ENCODE assay signal across 11 cellular contexts in genomic region chr11:2379471-2380174, GRCh38. TPM values are rescaled to one million over a fixed set of nuclear protein-coding genes. Genes with fewer than 3 reads are reported as not detected.
DNase-seq lines count a peak whose midpoint lies in the region; ATAC-seq, FAIRE-seq and TF ChIP-seq lines count a peak whose summit lies in the region.
"Had no signal": no experiment of that assay in that cellular context is flagged by ENCODE, and none has a peak within 500 bp of the region (broad histone marks: within the 10 kb centered on the region; RNA-seq: fewer than 3 reads in every experiment).

No MANE protein-coding gene starts in this region.

- H3F3A ChIP-seq in Loucy (ENCODE audit: low read depth), result no peaks in the 10 kb centered on the region

- H3K79me1 ChIP-seq in H1 (ENCODE audit: low read depth, low read length), result peaks cover 18% of the 10 kb centered on the region

- H2BK12ac ChIP-seq in H1 (ENCODE audit: low read depth, low read length), result 0 out of 2 replicates have a peak overlapping the region, but pooled peaks have one; percentile 27

- H3K18ac ChIP-seq in H1 (ENCODE audit: extremely low read depth, low read length), result no peak overlapping the region

- no peaks in the 10 kb centered on the region for H3K27me3 Mint-ChIP-seq in naive thymus-derived CD8-positive, alpha-beta T cell
- H3K27me3 Mint-ChIP-seq in Caco-2 (ENCODE audit: insufficient read depth, unreplicated experiment), result no peaks in the 10 kb centered on the region

- no peak overlapping the region for H4K5ac ChIP-seq in H1 (ENCODE audit: insufficient read length, low read depth, low read length)

- H3K4me3 Mint-ChIP-seq in naive thymus-derived CD8-positive, alpha-beta T cell, result peak overlapping the region in 7 of 10 donors; percentile 18 to 87 (median 41)
- H3K4me3 Mint-ChIP-seq in Caco-2 (ENCODE audit: unreplicated experiment), result no peak overlapping the region

- FAIRE-seq in A549 (lab: Jason Lieb, UNC), result no peak
- no peak for FAIRE-seq in H1 (lab: Jason Lieb, UNC)

- H3K36me3 Mint-ChIP-seq in naive thymus-derived CD8-positive, alpha-beta T cell, result peaks cover 0 to 4% (median 2%) of the 10 kb centered on the region in 3 donors
- peaks cover 37% of the 10 kb centered on the region for H3K36me3 Mint-ChIP-seq in Caco-2 (ENCODE audit: insufficient read depth, unreplicated experiment)

- H2AFZ ChIP-seq in Loucy (ENCODE audit: low read length) (no peak overlapping the region), H1 (ENCODE audit: low read length) (no peak overlapping the region)

- peaks cover 18 to 58% (median 56%) of the 10 kb centered on the region in 4 donors for H3K4me1 Mint-ChIP-seq in naive thymus-derived CD8-positive, alpha-beta T cell
- H3K4me1 Mint-ChIP-seq in Caco-2 (ENCODE audit: low read depth, unreplicated experiment), result peaks cover 7% of the 10 kb centered on the region

- H3K4me2 ChIP-seq in A549 (peak overlapping the region; percentile 91; the same call in 2 of the 3 replicates), Loucy (ENCODE audit: low read depth, low read length, poor library complexity, severe bottlenecking) (peak overlapping the region; percentile 65), H1 (ENCODE audit: insufficient read depth in 1 of 2, low read depth in 2 of 2, low read length in 2 of 2) (no peak overlapping the region; a peak in 1 of 4 replicates)

- ATAC-seq in A549 (no peak), HG02759 (IDR thresholded peaks at IDR 0.05; ENCODE audit: unreplicated experiment) (no peak)
- no peak for ATAC-seq in naive thymus-derived CD8-positive, alpha-beta T cell

- H3K36me3 ChIP-seq in Loucy (ENCODE audit: insufficient read depth, low read length) (no peaks in the 10 kb centered on the region), H1 (ENCODE audit: control insufficient read depth in 2 of 4, insufficient read depth in 4 of 4, low read length in 3 of 4) (no peaks in the 10 kb centered on the region), Caco-2 (ENCODE audit: control insufficient read depth, insufficient read depth, low read length) (no peaks in the 10 kb centered on the region; the same call in 1 of the 2 replicates), A673 (ENCODE audit: insufficient read depth, low read length, poor library complexity, severe bottlenecking) (no peaks in the 10 kb centered on the region)

- peaks cover 11% of the 10 kb centered on the region; the same call in 1 of the 2 replicates for H3K23me2 ChIP-seq in H1 (ENCODE audit: low read depth, low read length)

- H2BK120ac ChIP-seq in H1 (replicated peaks; ENCODE audit: low read depth, low read length), result no peak overlapping the region

- peak overlapping the region in 2 of 10 donors; percentile 20 to 38 for H3K27ac Mint-ChIP-seq in naive thymus-derived CD8-positive, alpha-beta T cell
- no peak overlapping the region for H3K27ac Mint-ChIP-seq in Caco-2 (ENCODE audit: unreplicated experiment)

- no peak overlapping the region for H4K91ac ChIP-seq in H1 (replicated peaks; ENCODE audit: insufficient read length, low read length)

- H3K4me3 ChIP-seq in A549 (no peak overlapping the region), Loucy (ENCODE audit: low read length, poor library complexity, severe bottlenecking) (peak overlapping the region; percentile 54), H1 (ENCODE audit: extremely low read depth in 1 of 4, insufficient read depth in 2 of 4, low read depth in 3 of 4, low read length in 4 of 4) (no peak overlapping the region), Caco-2 (ENCODE audit: low read depth, low read length) (no peak overlapping the region), A673 (ENCODE audit: low read depth, low read length, poor library complexity, severe bottlenecking) (no peak overlapping the region)

- TF ChIP-seq POLR2A in A549 (IDR thresholded peaks at IDR 0.05; ENCODE audit: low read length) (no peak), H1 (IDR thresholded peaks at IDR 0.05; ENCODE audit: control extremely low read depth in 1 of 2, low read depth in 2 of 2, low read length in 2 of 2) (no peak)

- DNase-seq in A549 (ENCODE audit: low read depth in 1 of 2, low spot score in 1 of 2) (no peak), H1 (ENCODE audit: low read depth in 1 of 2, low spot score in 2 of 2) (no peak), A172 (ENCODE audit: low spot score) (no peak), Caco-2 (no peak), A673 (ENCODE audit: low spot score) (no peak)
- DNase-seq in naive thymus-derived CD8-positive, alpha-beta T cell, result no peak
- DNase-seq: EL, GOT3, NCI-H1436 treated with DMSO at 0.1 percent for 48 hours had no signal

- H2BK20ac ChIP-seq in H1 (ENCODE audit: low read length), result no peak overlapping the region

- TF ChIP-seq EP300 in A549 (IDR thresholded peaks at IDR 0.05) (no peak), H1 (IDR thresholded peaks at IDR 0.05; ENCODE audit: borderline replicate concordance in 1 of 2, low read depth in 2 of 2, low read length in 2 of 2) (no peak)

- H2AK5ac ChIP-seq in H1 (ENCODE audit: low read depth, low read length), result 0 out of 2 replicates have a peak overlapping the region, but pooled peaks have one; percentile 39

- H4K8ac ChIP-seq in H1 (ENCODE audit: extremely low read depth, insufficient read depth, low read length), result no peak overlapping the region

- POLR2A ChIA-PET in A549 (lab: Yijun Ruan, JAX), result no interaction called here
- POLR2A ChIA-PET in H1 (lab: Charles Lee; ENCODE audit: partially characterized antibody), result interaction anchor here (0.7 kb wide), 1 partner anchor 24 kb away, joined by 3 read pairs; no protein-coding TSS in a partner anchor
- POLR2A ChIA-PET in naive thymus-derived CD8-positive, alpha-beta T cell (lab: Charles Lee), result no interaction called here
- POLR2A ChIA-PET in Caco-2 (lab: Charles Lee), result no interaction called here
- POLR2A ChIA-PET in A673 (lab: Charles Lee; ENCODE audit: low non-redundant PET), result no interaction called here

- no peak overlapping the region for H3K4ac ChIP-seq in H1 (replicated peaks; ENCODE audit: insufficient read length, low read depth, low read length)

- H3K4me1 ChIP-seq in A549 (peaks cover 52% of the 10 kb centered on the region), Loucy (ENCODE audit: insufficient read depth, low read length, poor library complexity, severe bottlenecking) (peaks cover 42% of the 10 kb centered on the region), H1 (replicated peaks in 1 of 4; ENCODE audit: control insufficient read depth in 3 of 4, insufficient read depth in 4 of 4, low read length in 3 of 4) (peaks cover 0 to 19% (median 8%) of the 10 kb centered on the region in 4 experiments; a peak in 6 of 7 replicates), Caco-2 (peaks cover 20% of the 10 kb centered on the region), A673 (ENCODE audit: insufficient read depth, low read length, poor library complexity, severe bottlenecking) (peaks cover 6% of the 10 kb centered on the region)

- H3K27ac ChIP-seq in A549 (0 out of 6 replicates have a peak overlapping the region, but pooled peaks of 1 of the 2 experiments have one; percentile 98), H1 (ENCODE audit: low read depth, low read length) (no peak overlapping the region; the same call in 1 of the 2 replicates), A673 (ENCODE audit: low read depth, low read length, poor library complexity, severe bottlenecking) (no peak overlapping the region)

- TF ChIP-seq RAD21 in A549 (conservative IDR thresholded peaks at IDR 0.05 in 1 of 2, IDR thresholded peaks at IDR 0.05 in 1 of 2) (no peak), H1 (IDR thresholded peaks at IDR 0.05 in 1 of 2, conservative IDR thresholded peaks at IDR 0.05 in 1 of 2; ENCODE audit: low read depth in 2 of 2, low read length in 2 of 2) (no peak)

- 93% methylated on average over 9 of the region's 11 CpGs for WGBS in A549 (ENCODE audit: missing lambda C conversion rate)
- 88% methylated on average over 10 of the region's 11 CpGs; no CpG with 5 or more reads in 1 of the 2 experiments for WGBS in H1 (ENCODE audit: extremely low coverage in 1 of 2, insufficient coverage in 1 of 2, insufficient read length in 1 of 2, insufficient replicate concordance in 2 of 2, low coverage in 1 of 2, low lambda C conversion rate in 2 of 2, missing lambda C conversion rate in 1 of 2), 2 experiments

- H3K14ac ChIP-seq in H1 (ENCODE audit: insufficient read length), result no peak overlapping the region

- H2BK15ac ChIP-seq in H1 (ENCODE audit: low read length), result no peak overlapping the region

- H2BK5ac ChIP-seq in H1 (ENCODE audit: low read depth, low read length), result peak overlapping the region; percentile 60; the same call in 1 of the 2 replicates

- BruUV-seq in Caco-2 (replicated peaks; lab: Mats Ljungman, UMichigan), result no TSS peak
- BruUV-seq in A673 (replicated peaks; lab: Mats Ljungman, UMichigan), result no TSS peak

- H4K20me1 ChIP-seq in Loucy (ENCODE audit: insufficient read depth, low read length, poor library complexity, severe bottlenecking) (peaks cover 69% of the 10 kb centered on the region), H1 (replicated peaks in 1 of 2; ENCODE audit: control insufficient read depth in 1 of 2, insufficient read depth in 2 of 2, low read length in 2 of 2) (peaks cover 30 to 55% of the 10 kb centered on the region in 2 experiments)

- H3K9me3 Mint-ChIP-seq in naive thymus-derived CD8-positive, alpha-beta T cell, result no peaks in the 10 kb centered on the region
- no peaks in the 10 kb centered on the region for H3K9me3 Mint-ChIP-seq in Caco-2 (ENCODE audit: unreplicated experiment)

- TF ChIP-seq CTCF in A549 (IDR thresholded peaks at IDR 0.05) (no peak), Loucy (conservative IDR thresholded peaks at IDR 0.05; ENCODE audit: low read length) (no peak), H1 (IDR thresholded peaks at IDR 0.05; ENCODE audit: control extremely low read depth in 1 of 3, insufficient read depth in 1 of 3, low read depth in 1 of 3, low read length in 3 of 3) (no peak), Caco-2 (IDR thresholded peaks at IDR 0.05; ENCODE audit: insufficient read depth in 1 of 2, low read depth in 1 of 2, low read length in 1 of 2, severe bottlenecking in 1 of 2, unreplicated experiment in 1 of 2) (no peak), A673 (conservative IDR thresholded peaks at IDR 0.05; ENCODE audit: low read depth, low read length) (no peak)

- H3K9ac ChIP-seq in Loucy (ENCODE audit: low read depth, low read length, poor library complexity, severe bottlenecking) (peak overlapping the region; percentile 16), H1 (replicated peaks in 1 of 4; ENCODE audit: extremely low read depth in 1 of 4, low read depth in 3 of 4, low read length in 3 of 4) (no peak overlapping the region)

- intact Hi-C loops in Caco-2 (cut with micrococcal nuclease; ENCODE audit: unreplicated experiment), result no loop called here
- intact Hi-C loops in A673 (cut with micrococcal nuclease; ENCODE audit: unreplicated experiment), result no loop called here

- H3K27me3 ChIP-seq in Loucy (ENCODE audit: insufficient read depth, low read length, poor library complexity, severe bottlenecking) (no peaks in the 10 kb centered on the region), H1 (replicated peaks in 1 of 4; ENCODE audit: control insufficient read depth in 3 of 4, extremely low read depth in 1 of 4, insufficient read depth in 3 of 4, low read length in 3 of 4) (peaks cover 0 to 2% (median 0%) of the 10 kb centered on the region in 4 experiments; a peak in 1 of 7 replicates), Caco-2 (replicated peaks; ENCODE audit: control insufficient read depth, insufficient read depth, low read length) (no peaks in the 10 kb centered on the region), A673 (replicated peaks; ENCODE audit: insufficient read depth, low read depth, low read length, poor library complexity) (no peaks in the 10 kb centered on the region)

- H3K9me2 ChIP-seq in Loucy (replicated peaks; ENCODE audit: low read depth, low read length), result no peaks in the 10 kb centered on the region

- no peak overlapping the region for H3K23ac ChIP-seq in H1 (ENCODE audit: insufficient read length)

- no peaks in the 10 kb centered on the region for H3K9me3 ChIP-seq in A549
- H3K9me3 ChIP-seq in Loucy (ENCODE audit: insufficient read depth, low read depth, low read length), result no peaks in the 10 kb centered on the region
- no peaks in the 10 kb centered on the region for H3K9me3 ChIP-seq in H1 (ENCODE audit: insufficient read depth in 2 of 2, low read depth in 1 of 2, low read length in 1 of 2)
- H3K9me3 ChIP-seq in Caco-2, result no peaks in the 10 kb centered on the region
- H3K9me3 ChIP-seq in A673 (ENCODE audit: low read depth, low read length, poor library complexity, severe bottlenecking), result no peaks in the 10 kb centered on the region

- H3K79me2 ChIP-seq in Loucy (ENCODE audit: insufficient read depth, low read length) (peaks cover 70% of the 10 kb centered on the region), H1 (ENCODE audit: control insufficient read depth in 1 of 2, insufficient read depth in 2 of 2, low read length in 2 of 2) (peaks cover 20 to 62% of the 10 kb centered on the region in 2 experiments; a peak in 3 of 4 replicates)

- CTCF ChIA-PET in A549 (lab: Yijun Ruan, JAX) (interaction anchor here (1.3 to 3.8 kb wide), 2 partner anchors 20 to 41 kb away, joined by 4 to 19 read pairs; partner anchors contain the start of gene TSSC4), H1 (lab: Charles Lee; ENCODE audit: partially characterized antibody) (no interaction called here), Caco-2 (lab: Charles Lee) (no interaction called here), A673 (lab: Charles Lee) (no interaction called here)

- H3K56ac ChIP-seq in H1 (replicated peaks; ENCODE audit: insufficient read length, low read depth, low read length), result no peak overlapping the region

RNA-seq across cellular contexts. Expression of gene CD81, which starts 2.5 kb away (rescaled TPM):
- polyA plus RNA-seq in A549 (2011; rRNA removed) (125 and 160 TPM in 2 replicates), A549 (2017; fragmentation: RNase III; extraction: RNeasy Plus Mini Kit Qiagen cat#74134 plus additional on column Dnase treatment) (247 to 256 TPM (median 251 TPM) in 3 replicates), H1 (2011; rRNA removed) (309 and 386 TPM in 2 replicates)
- polyA plus RNA-seq in A549 (2012; cell fraction: cytosol; rRNA removed), result 315 and 426 TPM in 2 replicates
- polyA plus RNA-seq in A549 (2012; cell fraction: nucleus; rRNA removed), result 579 and 616 TPM in 2 replicates
- 300 and 345 TPM in 2 replicates for polyA minus RNA-seq in A549 (2011; rRNA and poly(A)+ RNA removed)
- total RNA-seq in H1 (2021; fragmentation: NEBNext Ultra II Directional; extraction: Animal tissue kit (Norgen Biotek cat#: 25700)), result 238 and 240 TPM in 2 replicates
- polyA plus RNA-seq in H1 (2011; cell fraction: cytosol; rRNA removed), result 189 TPM
- 205 TPM for polyA plus RNA-seq in H1 (2011; cell fraction: nucleus; rRNA removed)
- polyA plus RNA-seq in H1 (2012, experiment 1 of 2), result 237 to 356 TPM (median 324 TPM) in 4 replicates
- polyA plus RNA-seq in H1 (2012, experiment 2 of 2), result 408 TPM
- polyA plus RNA-seq in H1 (2013, experiment 1 of 2), result 299 TPM
- polyA plus RNA-seq in H1 (2013, experiment 2 of 2), result 331 TPM
- polyA minus RNA-seq in H1 (2011; rRNA and poly(A)+ RNA removed), result 242 and 320 TPM in 2 replicates
- polyA minus RNA-seq in H1 (2011; cell fraction: cytosol; rRNA and poly(A)+ RNA removed), result 169 TPM
- polyA minus RNA-seq in H1 (2011; cell fraction: nucleus; rRNA and poly(A)+ RNA removed), result 74.6 TPM
- 10 to 100 TPM; 83.1 to 92.1 TPM for total RNA-seq in naive thymus-derived CD8-positive, alpha-beta T cell
- polyA plus RNA-seq in naive thymus-derived CD8-positive, alpha-beta T cell, result 10 to 100 TPM; 15.3 to 62.0 (median 42.1) TPM
- 288 and 342 TPM in 2 replicates for total RNA-seq in A172 (2014; rRNA removed; shearing (Covaris generic))
- total RNA-seq in Caco-2 (2022) (397 and 412 TPM in 2 replicates), A673 (2021) (183 and 194 TPM in 2 replicates)

RNA-seq across cellular contexts. Expression of gene TSSC4, which starts 20.9 kb away (rescaled TPM):
- 21.8 and 22.2 TPM in 2 replicates for polyA plus RNA-seq in A549 (2011; rRNA removed)
- 52.7 and 64.5 TPM in 2 replicates for polyA plus RNA-seq in A549 (2012; cell fraction: cytosol; rRNA removed)
- 72.1 and 98.1 TPM in 2 replicates for polyA plus RNA-seq in A549 (2012; cell fraction: nucleus; rRNA removed)
- 45.1 to 45.8 TPM (median 45.5 TPM) in 3 replicates for polyA plus RNA-seq in A549 (2017; fragmentation: RNase III; extraction: RNeasy Plus Mini Kit Qiagen cat#74134 plus additional on column Dnase treatment)
- polyA minus RNA-seq in A549 (2011; rRNA and poly(A)+ RNA removed), result 19.4 and 28.2 TPM in 2 replicates
- total RNA-seq in H1 (2021; fragmentation: NEBNext Ultra II Directional; extraction: Animal tissue kit (Norgen Biotek cat#: 25700)), result 39.3 and 44.3 TPM in 2 replicates
- polyA plus RNA-seq in H1 (2011; rRNA removed), result 34.0 and 49.6 TPM in 2 replicates
- polyA plus RNA-seq in H1 (2011; cell fraction: cytosol; rRNA removed), result 36.2 TPM
- 40.4 TPM for polyA plus RNA-seq in H1 (2011; cell fraction: nucleus; rRNA removed)
- polyA plus RNA-seq in H1 (2012, experiment 1 of 2), result 25.9 to 42.8 TPM (median 40.6 TPM) in 4 replicates
- polyA plus RNA-seq in H1 (2012, experiment 2 of 2), result 24.6 TPM
- polyA plus RNA-seq in H1 (2013, experiment 1 of 2), result 53.6 TPM
- 49.6 TPM for polyA plus RNA-seq in H1 (2013, experiment 2 of 2)
- 16.0 and 16.2 TPM in 2 replicates for polyA minus RNA-seq in H1 (2011; rRNA and poly(A)+ RNA removed)
- 19.6 TPM for polyA minus RNA-seq in H1 (2011; cell fraction: cytosol; rRNA and poly(A)+ RNA removed)
- 38.7 TPM for polyA minus RNA-seq in H1 (2011; cell fraction: nucleus; rRNA and poly(A)+ RNA removed)
- total RNA-seq in naive thymus-derived CD8-positive, alpha-beta T cell, result 10 to 100 TPM; 56.6 to 65.6 TPM
- 10 to 100 TPM; 49.0 to 68.3 (median 54.7) TPM for polyA plus RNA-seq in naive thymus-derived CD8-positive, alpha-beta T cell
- 69.7 and 99.8 TPM in 2 replicates for total RNA-seq in A172 (2014; rRNA removed; shearing (Covaris generic))
- total RNA-seq in Caco-2 (2022), result 46.2 and 60.9 TPM in 2 replicates
- 41.3 and 46.8 TPM in 2 replicates for total RNA-seq in A673 (2021)

Comparison
In these comparisons a context has a peak if more than half of its experiments do, and no peak if none do; other contexts are left out.
1. H3K4me2 ChIP-seq: peak in A549 (single experiment) and Loucy (single experiment); none in H1 (0 of 2).